Comparison of ENCODE assay signal across 1 cellular context in genomic region chrX:101617211-101618191, GRCh38.
TF ChIP-seq lines count a peak whose summit lies in the region.

Gene ARMCX6 (minus strand): TSS chrX:101618000. CDS start chrX:101616620, 1,380 bp downstream.

TF ChIP-seq in GM12878, 131 proteins besides CTCF, POLR2A, EP300 and RAD21 (continued from another document):
- no peak for TF ChIP-seq CUX1 (IDR thresholded peaks at IDR 0.05; ENCODE audit: insufficient replicate concordance, low read depth, low read length)
- TF ChIP-seq NFYA (IDR thresholded peaks at IDR 0.05; ENCODE audit: borderline replicate concordance, low read depth, low read length): no peak
- TF ChIP-seq YY1 (IDR thresholded peaks at IDR 0.05; ENCODE audit: low read depth, low read length): peak; percentile 93
- TF ChIP-seq SPI1 (IDR thresholded peaks at IDR 0.05; ENCODE audit: borderline replicate concordance, insufficient read depth, low read depth, low read length): no peak
- TF ChIP-seq CBX5 (IDR thresholded peaks at IDR 0.05; ENCODE audit: low read depth): no peak
- no peak for TF ChIP-seq TCF7 (IDR thresholded peaks at IDR 0.05; ENCODE audit: borderline replicate concordance)
- no peak for TF ChIP-seq SRF (IDR thresholded peaks at IDR 0.05; ENCODE audit: low read depth in 2 of 2, low read length in 2 of 2)
- TF ChIP-seq MAX (IDR thresholded peaks at IDR 0.05; ENCODE audit: low read depth, low read length): peak; percentile 83
- TF ChIP-seq PAX8 (IDR thresholded peaks at IDR 0.05): no peak
- TF ChIP-seq MTA3 (IDR thresholded peaks at IDR 0.05; ENCODE audit: borderline replicate concordance, low read length): no peak
- peak; percentile 18; the same call in 1 of the 2 replicates for TF ChIP-seq SMC3 (IDR thresholded peaks at IDR 0.05; ENCODE audit: borderline replicate concordance, low read length)
- peak; percentile 62; the same call in 1 of the 2 replicates for TF ChIP-seq PRDM15 (CRISPR knock-in tag; IDR thresholded peaks at IDR 0.05)
- TF ChIP-seq SREBF1 (IDR thresholded peaks at IDR 0.05; ENCODE audit: low read length): no peak
- TF ChIP-seq CBX3 (IDR thresholded peaks at IDR 0.05; ENCODE audit: borderline replicate concordance, low read depth): no peak
- TF ChIP-seq YBX1 (IDR thresholded peaks at IDR 0.05): no peak
- no peak for TF ChIP-seq SIX5 (IDR thresholded peaks at IDR 0.05; ENCODE audit: low read depth, low read length, severe bottlenecking)
- no peak for TF ChIP-seq MYB (IDR thresholded peaks at IDR 0.05; ENCODE audit: borderline replicate concordance, low read depth, low read length)
- TF ChIP-seq TBL1XR1 (IDR thresholded peaks at IDR 0.05; ENCODE audit: low read depth, low read length): no peak
- TF ChIP-seq SMAD5 (IDR thresholded peaks at IDR 0.05; ENCODE audit: low read depth): 0 out of 2 replicates have a peak, but pooled peaks have one; percentile 35
- no peak for TF ChIP-seq NFIC (IDR thresholded peaks at IDR 0.05; ENCODE audit: low read depth, low read length)
- no peak for TF ChIP-seq ESRRA (IDR thresholded peaks at IDR 0.05; ENCODE audit: low read length)
- TF ChIP-seq E2F4 (IDR thresholded peaks at IDR 0.05; ENCODE audit: low read depth, low read length): no peak
- TF ChIP-seq TARDBP (IDR thresholded peaks at IDR 0.05; ENCODE audit: borderline replicate concordance): no peak
- TF ChIP-seq TCF12 (IDR thresholded peaks at IDR 0.05; ENCODE audit: low read depth, low read length): no peak
- peak; percentile 98 for TF ChIP-seq RAD51 (IDR thresholded peaks at IDR 0.05)
- peak; percentile 89 for TF ChIP-seq USF1 (IDR thresholded peaks at IDR 0.05; ENCODE audit: borderline replicate concordance, extremely low read length, insufficient read depth, low read depth, low read length)
- TF ChIP-seq RCOR1 (conservative IDR thresholded peaks at IDR 0.05; ENCODE audit: low read depth, low read length): no peak
- TF ChIP-seq BCL3 (IDR thresholded peaks at IDR 0.05; ENCODE audit: borderline replicate concordance, insufficient read depth, low read depth, low read length, poor library complexity, severe bottlenecking): no peak
- TF ChIP-seq ZBED1 (IDR thresholded peaks at IDR 0.05; ENCODE audit: borderline replicate concordance): no peak
- TF ChIP-seq RBBP5 (conservative IDR thresholded peaks at IDR 0.05): no peak
- TF ChIP-seq MXI1 (IDR thresholded peaks at IDR 0.05; ENCODE audit: low read depth, low read length): 0 out of 2 replicates have a peak, but pooled peaks have one; percentile 15
- peak; percentile 88 for TF ChIP-seq CREB1 (IDR thresholded peaks at IDR 0.05; ENCODE audit: low read depth)
